8 cellular contexts compared by ENCODE assay signal in genomic region chr10:100535338-100535714, GRCh38. TPM values are rescaled to one million over a fixed set of nuclear protein-coding genes. Genes with fewer than 3 reads are reported as not detected.
DNase-seq lines count a peak whose midpoint lies in the region; ATAC-seq and TF ChIP-seq lines count a peak whose summit lies in the region.

No MANE protein-coding gene starts in this region.

- H3K27ac ChIP-seq in CD8-positive, alpha-beta T cell (ENCODE audit: low read depth, low read length), result no peak overlapping the region
- H3K27ac ChIP-seq in mammary epithelial cell (ENCODE audit: insufficient read depth, low read depth, low read length) (no peak overlapping the region), neural progenitor cell (no peak overlapping the region)

- no peaks in the 10 kb centered on the region for H3F3A ChIP-seq in neural progenitor cell (ENCODE audit: low read depth)

- no peak for TF ChIP-seq CTCF in CD8-positive, alpha-beta T cell (IDR thresholded peaks at IDR 0.05)
- TF ChIP-seq CTCF in mammary epithelial cell (conservative IDR thresholded peaks at IDR 0.05 in 1 of 2, IDR thresholded peaks at IDR 0.05 in 1 of 2; ENCODE audit: extremely low read depth in 1 of 2, insufficient read depth in 1 of 2, low read depth in 1 of 2, low read length in 2 of 2) (no peak), neural progenitor cell (IDR thresholded peaks at IDR 0.05) (no peak), GM10266 (IDR thresholded peaks at IDR 0.05; ENCODE audit: control insufficient read depth, insufficient read depth, low read depth, missing control alignments) (no peak)

- no peaks in the 10 kb centered on the region for H3K27me3 Mint-ChIP-seq in CD8-positive, alpha-beta T cell (ENCODE audit: low read depth)
- no peaks in the 10 kb centered on the region for H3K27me3 Mint-ChIP-seq in neural progenitor cell (ENCODE audit: insufficient read depth, low read depth)

- peak overlapping the region; percentile 46 for H3K4me2 ChIP-seq in mammary epithelial cell (ENCODE audit: insufficient read depth, low read depth, low read length)
- no peak overlapping the region for H3K4me2 ChIP-seq in neural progenitor cell

- peak overlapping the region; percentile 59 for H3K4me3 ChIP-seq in CD8-positive, alpha-beta T cell (ENCODE audit: low read depth, low read length)
- H3K4me3 ChIP-seq in mammary epithelial cell (replicated peaks in 1 of 3; ENCODE audit: insufficient read depth in 1 of 3, low read depth in 2 of 3, low read length in 3 of 3) (peak overlapping the region; percentile 65 to 86 (median 81)), neural progenitor cell (peak overlapping the region; percentile 88)

- dilution Hi-C loops in mammary epithelial cell (cut with HindIII; ENCODE audit: low sequenced_read_pairs), result no loop called here

- no peaks in the 10 kb centered on the region for H4K20me1 ChIP-seq in mammary epithelial cell (ENCODE audit: insufficient read depth, low read length)
- peaks cover 34% of the 10 kb centered on the region for H4K20me1 ChIP-seq in neural progenitor cell (ENCODE audit: low read depth)

- no peak overlapping the region for H3K4me3 Mint-ChIP-seq in CD8-positive, alpha-beta T cell
- H3K4me3 Mint-ChIP-seq in neural progenitor cell, result no peak overlapping the region

- intact Hi-C loops in CD8-positive, alpha-beta T cell (cut with DNase I, micrococcal nuclease), result loop anchor here (2.0 to 10.0 kb wide), 11 partner anchors 248 to 1969 kb away; partner anchors contain the start of genes BLOC1S2 (in 2 of the 2), ACTR1A (in 1 of the 2), BTRC (in 1 of the 2) and COX15 (in 1 of the 2)
- intact Hi-C loops in mammary epithelial cell (cut with micrococcal nuclease), result no loop called here

- H3K36me3 Mint-ChIP-seq in CD8-positive, alpha-beta T cell, result peaks cover 26% of the 10 kb centered on the region
- peaks cover 2% of the 10 kb centered on the region for H3K36me3 Mint-ChIP-seq in neural progenitor cell

- H3K9ac ChIP-seq in mammary epithelial cell (ENCODE audit: insufficient read depth, low read length) (no peak overlapping the region), neural progenitor cell (no peak overlapping the region)

- peak; percentile 2 for ATAC-seq in CD8-positive, alpha-beta T cell
- ATAC-seq in HG02981 (IDR thresholded peaks at IDR 0.05; ENCODE audit: unreplicated experiment), result peak; percentile 13
- ATAC-seq in GM19463 (IDR thresholded peaks at IDR 0.05; ENCODE audit: unreplicated experiment), result no peak

- H3K4me1 Mint-ChIP-seq in CD8-positive, alpha-beta T cell (ENCODE audit: low read depth), result peaks cover 19% of the 10 kb centered on the region
- peaks cover 13% of the 10 kb centered on the region for H3K4me1 Mint-ChIP-seq in neural progenitor cell

- in situ Hi-C loops in mammary epithelial cell (cut with MboI; ENCODE audit: low sequenced_read_pairs in 2 of 2), result no loop called here

- CTCF ChIA-PET in CD8-positive, alpha-beta T cell (lab: Charles Lee), result interaction anchor here (1.1 to 3.6 kb wide), 10 partner anchors 8 to 165 kb away, joined by 3 to 22 read pairs (median 7); partner anchors contain the start of gene SEC31B
- CTCF ChIA-PET in mammary epithelial cell (lab: Charles Lee; ENCODE audit: low non-redundant PET), result interaction anchor here (0.7 to 1.1 kb wide), 3 partner anchors 8 to 858 kb away, joined by 6 to 9 read pairs (median 8); no protein-coding TSS in a partner anchor

- peaks cover 32% of the 10 kb centered on the region for H3K4me1 ChIP-seq in CD8-positive, alpha-beta T cell (ENCODE audit: insufficient read depth, low read length)
- H3K4me1 ChIP-seq in mammary epithelial cell (ENCODE audit: insufficient read depth, low read length) (peaks cover 12% of the 10 kb centered on the region), neural progenitor cell (peaks cover 12% of the 10 kb centered on the region)

- DNase-seq in CD8-positive, alpha-beta T cell, result no peak
- DNase-seq in mammary epithelial cell, result no peak
- no peak for DNase-seq in neural progenitor cell (ENCODE audit: low spot score)
- no peak for DNase-seq in GM10266 (ENCODE audit: extremely low spot score)
- DNase-seq in inferior parietal cortex (ENCODE audit: extremely low spot score), result no peak
- no peak for DNase-seq in NCI-H1417 (lab: John Stamatoyannopoulos, UW)

- H3K79me2 ChIP-seq in mammary epithelial cell (ENCODE audit: insufficient read depth, low read length), result peaks cover 35% of the 10 kb centered on the region
- H3K79me2 ChIP-seq in neural progenitor cell (ENCODE audit: low read depth), result peaks cover 42% of the 10 kb centered on the region

- whole genome bisulfite sequencing in mammary epithelial cell (ENCODE audit: low coverage, missing lambda C conversion rate), result 53% methylated on average over 4 of the region's 4 CpGs

- H3K27ac Mint-ChIP-seq in CD8-positive, alpha-beta T cell, result no peak overlapping the region
- no peak overlapping the region for H3K27ac Mint-ChIP-seq in neural progenitor cell

- peaks cover 6% of the 10 kb centered on the region for H3K36me3 ChIP-seq in CD8-positive, alpha-beta T cell (ENCODE audit: insufficient read depth, low read length)
- H3K36me3 ChIP-seq in mammary epithelial cell (ENCODE audit: insufficient read depth, low read length), result peaks cover 3% of the 10 kb centered on the region
- H3K36me3 ChIP-seq in neural progenitor cell, result no peaks in the 10 kb centered on the region

- BruUV-seq in mammary epithelial cell (replicated peaks; lab: Mats Ljungman, UMichigan), result no TSS peak

- no peaks in the 10 kb centered on the region for H3K9me3 ChIP-seq in CD8-positive, alpha-beta T cell (ENCODE audit: low read length)
- H3K9me3 ChIP-seq in mammary epithelial cell (replicated peaks; ENCODE audit: insufficient read depth, low read length) (no peaks in the 10 kb centered on the region), neural progenitor cell (ENCODE audit: low read depth) (no peaks in the 10 kb centered on the region)

- POLR2A ChIA-PET in CD8-positive, alpha-beta T cell (lab: Charles Lee), result interaction anchor here (0.9 to 2.4 kb wide), 10 partner anchors 9 to 378 kb away, joined by 3 to 14 read pairs (median 4); partner anchors contain the start of genes SCD and SLF2

- H3K27me3 ChIP-seq in CD8-positive, alpha-beta T cell (ENCODE audit: insufficient read depth, low read length), result no peaks in the 10 kb centered on the region
- H3K27me3 ChIP-seq in mammary epithelial cell (ENCODE audit: insufficient read depth, low read length) (no peaks in the 10 kb centered on the region), neural progenitor cell (no peaks in the 10 kb centered on the region)

- no peaks in the 10 kb centered on the region for H3K9me3 Mint-ChIP-seq in CD8-positive, alpha-beta T cell
- H3K9me3 Mint-ChIP-seq in neural progenitor cell, result no peaks in the 10 kb centered on the region

- H2AFZ ChIP-seq in mammary epithelial cell (ENCODE audit: low read depth, low read length) (peak overlapping the region; percentile 95), neural progenitor cell (replicated peaks) (peak overlapping the region; percentile 78)

RNA-seq across cellular contexts. Expression of gene HIF1AN, which starts 0.4 kb away (rescaled TPM):
- total RNA-seq in CD8-positive, alpha-beta T cell, result 10 to 100 TPM; 28.0 to 31.2 TPM
- total RNA-seq in mammary epithelial cell (10 to 100 TPM; 10.3 to 45.0 TPM), neural progenitor cell (ENCODE audit: low replicate concordance) (24.2 and 26.4 TPM in 2 replicates)
- 6.4 TPM for polyA plus RNA-seq in mammary epithelial cell
- 22.3 TPM for polyA minus RNA-seq in mammary epithelial cell

RNA-seq across cellular contexts. Expression of gene NDUFB8, which starts 5.7 kb away (rescaled TPM):
- total RNA-seq in CD8-positive, alpha-beta T cell, result 100 to 1,000 TPM; 156 to 163 TPM
- total RNA-seq in mammary epithelial cell, result 100 to 1,000 TPM in 1 of 2 donors, 10 to 100 TPM in 1; 82.7 to 167 TPM
- polyA plus RNA-seq in mammary epithelial cell, result 272 TPM
- polyA minus RNA-seq in mammary epithelial cell, result 120 TPM
- total RNA-seq in neural progenitor cell (ENCODE audit: low replicate concordance), result 124 and 144 TPM in 2 replicates

RNA-seq across cellular contexts. Expression of gene SEC31B, which starts 15.7 kb away (rescaled TPM):
- 10 to 100 TPM; 57.5 to 57.9 TPM for total RNA-seq in CD8-positive, alpha-beta T cell
- total RNA-seq in mammary epithelial cell, result 1 to 10 TPM; 4.7 to 5.4 TPM
- polyA plus RNA-seq in mammary epithelial cell, result 2.0 TPM
- 1.1 TPM for polyA minus RNA-seq in mammary epithelial cell
- 8.8 and 11.6 TPM in 2 replicates for total RNA-seq in neural progenitor cell (ENCODE audit: low replicate concordance)
